19 cellular contexts compared by ENCODE assay signal in the genomic region with DNA sequence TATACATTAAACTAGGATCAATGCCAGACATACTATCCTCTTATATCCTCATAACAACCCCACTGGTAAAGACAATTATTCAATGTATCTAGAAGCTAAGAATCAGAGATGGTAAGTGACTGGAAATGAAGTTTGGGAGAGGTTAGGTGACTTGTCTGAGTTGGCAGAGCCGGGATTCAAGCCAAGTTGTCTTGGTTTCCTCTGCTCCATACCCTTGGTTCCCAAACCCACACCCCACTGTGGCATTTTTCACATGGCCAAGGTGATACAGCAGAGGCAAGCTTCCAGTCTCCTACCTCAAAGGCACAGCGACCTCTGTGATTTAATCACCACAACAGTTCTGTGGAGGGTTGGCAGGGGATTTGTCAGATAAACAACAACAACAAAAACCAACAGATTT. TPM values are rescaled to one million over a fixed set of nuclear protein-coding genes. Genes with fewer than 3 reads are reported as not detected.
DNase-seq lines count a peak whose midpoint lies in the region; ATAC-seq and TF ChIP-seq lines count a peak whose summit lies in the region.
"Had no signal": no experiment of that assay in that cellular context is flagged by ENCODE, and none has a peak within 500 bp of the region (broad histone marks: within the 10 kb centered on the region; RNA-seq: fewer than 3 reads in every experiment).

No MANE protein-coding gene starts in this region.

- H3K27ac ChIP-seq in mammary epithelial cell (ENCODE audit: insufficient read depth, low read depth, low read length), result peak overlapping the region; percentile 99
- H3K27ac ChIP-seq: cardiac muscle cell, right atrium auricular region, transverse colon had no signal

- H3K36me3 ChIP-seq in mammary epithelial cell (ENCODE audit: insufficient read depth, low read length), result no peaks in the 10 kb centered on the region
- H3K36me3 ChIP-seq: cardiac muscle cell, right atrium auricular region, transverse colon had no signal

- CTCF ChIA-PET in mammary epithelial cell (lab: Charles Lee; ENCODE audit: low non-redundant PET), result interaction anchor here (0.7 to 1.0 kb wide), 2 partner anchors 50 to 166 kb away, joined by 3 to 4 read pairs; no protein-coding TSS in a partner anchor

- no TSS peak for BruUV-seq in mammary epithelial cell (replicated peaks; lab: Mats Ljungman, UMichigan)

- H3K9ac ChIP-seq in mammary epithelial cell (ENCODE audit: insufficient read depth, low read length), result peak overlapping the region; percentile 73

- H3K79me2 ChIP-seq in mammary epithelial cell (ENCODE audit: insufficient read depth, low read length), result no peaks in the 10 kb centered on the region

- H3K4me3 Mint-ChIP-seq in natural killer cell treated with Interleukin-12 subunit alpha and Interleukin-12 subunit beta and Interleukin-15 and Interleukin-18, amount 100 ng/mL, for 72 hours, result peak overlapping the region; percentile 59
- no peak overlapping the region for H3K4me3 Mint-ChIP-seq in natural killer cell
- H3K4me3 Mint-ChIP-seq: stimulated activated naive B cell treated with anti-CD40 and anti-IgM and Interleukin-4, amounts not matched to agents 10 μg/mL and 1 μg/mL and 100 μg/mL, for 72 hours had no signal

- H3K36me3 Mint-ChIP-seq in natural killer cell treated with Interleukin-12 subunit alpha and Interleukin-12 subunit beta and Interleukin-15 and Interleukin-18, amount 100 ng/mL, for 72 hours, result no peaks in the 10 kb centered on the region
- H3K36me3 Mint-ChIP-seq in natural killer cell, result no peaks in the 10 kb centered on the region
- H3K36me3 Mint-ChIP-seq: stimulated activated naive B cell treated with anti-CD40 and anti-IgM and Interleukin-4, amounts not matched to agents 10 μg/mL and 1 μg/mL and 100 μg/mL, for 72 hours had no signal

- H3K9me3 Mint-ChIP-seq in natural killer cell treated with Interleukin-12 subunit alpha and Interleukin-12 subunit beta and Interleukin-15 and Interleukin-18, amount 100 ng/mL, for 72 hours, result no peaks in the 10 kb centered on the region
- H3K9me3 Mint-ChIP-seq in natural killer cell, result no peaks in the 10 kb centered on the region
- H3K9me3 Mint-ChIP-seq: stimulated activated naive B cell treated with anti-CD40 and anti-IgM and Interleukin-4, amounts not matched to agents 10 μg/mL and 1 μg/mL and 100 μg/mL, for 72 hours had no signal

- H4K20me1 ChIP-seq in mammary epithelial cell (ENCODE audit: insufficient read depth, low read length), result no peaks in the 10 kb centered on the region

- dilution Hi-C loops in mammary epithelial cell (cut with HindIII; ENCODE audit: low sequenced_read_pairs), result loop anchor here (5.0 kb wide), 3 partner anchors 41 to 191 kb away; no protein-coding TSS in a partner anchor

- H3K27me3 Mint-ChIP-seq in natural killer cell treated with Interleukin-12 subunit alpha and Interleukin-12 subunit beta and Interleukin-15 and Interleukin-18, amount 100 ng/mL, for 72 hours, result peaks cover 11 to 18% of the 10 kb centered on the region in 2 donors
- H3K27me3 Mint-ChIP-seq in natural killer cell (ENCODE audit: low read depth in 2 of 2), result peaks cover 7 to 18% of the 10 kb centered on the region in 2 donors

- peaks cover 16 to 42% of the 10 kb centered on the region in 2 donors for H3K4me1 Mint-ChIP-seq in natural killer cell treated with Interleukin-12 subunit alpha and Interleukin-12 subunit beta and Interleukin-15 and Interleukin-18, amount 100 ng/mL, for 72 hours (ENCODE audit: low read depth in 2 of 2)
- peaks cover 4 to 6% of the 10 kb centered on the region in 2 donors for H3K4me1 Mint-ChIP-seq in natural killer cell

- WGBS in mammary epithelial cell (ENCODE audit: low coverage, missing lambda C conversion rate), result 23% methylated on average over 2 of the region's 2 CpGs

- no peak overlapping the region for H3K4me3 ChIP-seq in mammary epithelial cell (replicated peaks in 1 of 3; ENCODE audit: insufficient read depth in 1 of 3, low read depth in 2 of 3, low read length in 3 of 3)
- H3K4me3 ChIP-seq: cardiac muscle cell, right atrium auricular region, transverse colon had no signal

- H2AFZ ChIP-seq in mammary epithelial cell (ENCODE audit: low read depth, low read length), result peak overlapping the region; percentile 47

- H3K27me3 ChIP-seq in mammary epithelial cell (ENCODE audit: insufficient read depth, low read length), result no peaks in the 10 kb centered on the region
- H3K27me3 ChIP-seq: cardiac muscle cell, right atrium auricular region, transverse colon had no signal

- in situ Hi-C loops in mammary epithelial cell (cut with MboI; ENCODE audit: low sequenced_read_pairs in 2 of 2), result no loop called here

- H3K9me3 ChIP-seq in mammary epithelial cell (replicated peaks; ENCODE audit: insufficient read depth, low read length), result no peaks in the 10 kb centered on the region
- H3K9me3 ChIP-seq: right atrium auricular region, transverse colon had no signal

- H3K4me1 ChIP-seq in mammary epithelial cell (ENCODE audit: insufficient read depth, low read length), result peaks cover 38% of the 10 kb centered on the region
- H3K4me1 ChIP-seq: right atrium auricular region had no signal

- H3K4me2 ChIP-seq in mammary epithelial cell (ENCODE audit: insufficient read depth, low read depth, low read length), result peak overlapping the region; percentile 76

- TF ChIP-seq CTCF in natural killer cell (IDR thresholded peaks at IDR 0.05) (no peak), mammary epithelial cell (conservative IDR thresholded peaks at IDR 0.05 in 1 of 2, IDR thresholded peaks at IDR 0.05 in 1 of 2; ENCODE audit: extremely low read depth in 1 of 2, insufficient read depth in 1 of 2, low read depth in 1 of 2, low read length in 2 of 2) (no peak)

- intact Hi-C loops in natural killer cell (cut with micrococcal nuclease), result no loop called here
- intact Hi-C loops in mammary epithelial cell (cut with micrococcal nuclease), result loop anchor here (2.0 kb wide), 1 partner anchor 35 kb away; a partner anchor contains a TSS

- no peak for DNase-seq in natural killer cell treated with Interleukin-12 subunit alpha and Interleukin-12 subunit beta and Interleukin-15 and Interleukin-18, amount 100 ng/mL, for 72 hours (ENCODE audit: low spot score)
- no peak for DNase-seq in natural killer cell
- peak; percentile 47 for DNase-seq in LoVo (ENCODE audit: low spot score)
- peak; percentile 81 for DNase-seq in mammary epithelial cell
- DNase-seq in foreskin melanocyte, result no peak
- DNase-seq in NCI-H82 treated with DMSO at 0.1 percent for 48 hours (lab: John Stamatoyannopoulos, UW; ENCODE audit: unreplicated experiment), result no peak
- DNase-seq: activated CD4-positive, alpha-beta T cell treated with anti-CD3 and anti-CD28 coated beads for 4 hours; dermis blood vessel endothelial cell; Karpas-422; NCI-H1105 treated with DMSO at 0.1 percent for 48 hours; NCI-H2171; NCI-H82; stimulated activated naive B cell treated with anti-CD40 and anti-IgM and Interleukin-4, amounts not matched to agents 10 μg/mL and 1 μg/mL and 100 μg/mL, for 72 hours; transverse colon had no signal

- no peak for ATAC-seq in natural killer cell treated with Interleukin-12 subunit alpha and Interleukin-12 subunit beta and Interleukin-15 and Interleukin-18, amount 100 ng/mL, for 72 hours
- ATAC-seq in natural killer cell (no peak), SK-N-SH treated with all-trans-retinoic acid at 6 μM for 48 hours (no peak), HG03442 (IDR thresholded peaks at IDR 0.05; ENCODE audit: unreplicated experiment) (no peak)
- ATAC-seq: HCT116 had no signal

- H3K27ac Mint-ChIP-seq in natural killer cell treated with Interleukin-12 subunit alpha and Interleukin-12 subunit beta and Interleukin-15 and Interleukin-18, amount 100 ng/mL, for 72 hours, result peak overlapping the region in 1 of 2 donors; percentile 66
- no peak overlapping the region for H3K27ac Mint-ChIP-seq in natural killer cell

TF ChIP-seq in SK-N-SH treated with all-trans-retinoic acid at 6 μM for 48 hours, 23 proteins besides CTCF, POLR2A, EP300 and RAD21 (continues in another document):
- TF ChIP-seq, protein P1, sequence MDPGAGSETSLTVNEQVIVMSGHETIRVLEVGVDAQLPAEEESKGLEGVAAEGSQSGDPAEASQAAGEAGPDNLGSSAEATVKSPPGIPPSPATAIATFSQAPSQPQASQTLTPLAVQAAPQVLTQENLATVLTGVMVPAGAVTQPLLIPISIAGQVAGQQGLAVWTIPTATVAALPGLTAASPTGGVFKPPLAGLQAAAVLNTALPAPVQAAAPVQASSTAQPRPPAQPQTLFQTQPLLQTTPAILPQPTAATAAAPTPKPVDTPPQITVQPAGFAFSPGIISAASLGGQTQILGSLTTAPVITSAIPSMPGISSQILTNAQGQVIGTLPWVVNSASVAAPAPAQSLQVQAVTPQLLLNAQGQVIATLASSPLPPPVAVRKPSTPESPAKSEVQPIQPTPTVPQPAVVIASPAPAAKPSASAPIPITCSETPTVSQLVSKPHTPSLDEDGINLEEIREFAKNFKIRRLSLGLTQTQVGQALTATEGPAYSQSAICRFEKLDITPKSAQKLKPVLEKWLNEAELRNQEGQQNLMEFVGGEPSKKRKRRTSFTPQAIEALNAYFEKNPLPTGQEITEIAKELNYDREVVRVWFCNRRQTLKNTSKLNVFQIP (CRISPR knock-in tag; IDR thresholded peaks at IDR 0.05; ENCODE audit: borderline replicate concordance, low read depth), result no peak
- TF ChIP-seq GLIS3 (CRISPR knock-in tag; IDR thresholded peaks at IDR 0.05), result no peak
- TF ChIP-seq RARB (CRISPR knock-in tag; IDR thresholded peaks at IDR 0.05), result no peak
- TF ChIP-seq TOX (CRISPR knock-in tag; IDR thresholded peaks at IDR 0.05; ENCODE audit: borderline replicate concordance), result no peak
- TF ChIP-seq TCF4 (CRISPR knock-in tag; IDR thresholded peaks at IDR 0.05; ENCODE audit: borderline replicate concordance), result no peak
- no peak for TF ChIP-seq OSR1 (CRISPR knock-in tag; IDR thresholded peaks at IDR 0.05)
- TF ChIP-seq, protein P2, sequence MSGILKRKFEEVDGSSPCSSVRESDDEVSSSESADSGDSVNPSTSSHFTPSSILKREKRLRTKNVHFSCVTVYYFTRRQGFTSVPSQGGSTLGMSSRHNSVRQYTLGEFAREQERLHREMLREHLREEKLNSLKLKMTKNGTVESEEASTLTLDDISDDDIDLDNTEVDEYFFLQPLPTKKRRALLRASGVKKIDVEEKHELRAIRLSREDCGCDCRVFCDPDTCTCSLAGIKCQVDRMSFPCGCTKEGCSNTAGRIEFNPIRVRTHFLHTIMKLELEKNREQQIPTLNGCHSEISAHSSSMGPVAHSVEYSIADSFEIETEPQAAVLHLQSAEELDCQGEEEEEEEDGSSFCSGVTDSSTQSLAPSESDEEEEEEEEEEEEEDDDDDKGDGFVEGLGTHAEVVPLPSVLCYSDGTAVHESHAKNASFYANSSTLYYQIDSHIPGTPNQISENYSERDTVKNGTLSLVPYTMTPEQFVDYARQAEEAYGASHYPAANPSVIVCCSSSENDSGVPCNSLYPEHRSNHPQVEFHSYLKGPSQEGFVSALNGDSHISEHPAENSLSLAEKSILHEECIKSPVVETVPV (CRISPR knock-in tag; IDR thresholded peaks at IDR 0.05), result no peak

RNA-seq across cellular contexts. Expression of a gene that starts 34.7 kb away (rescaled TPM):
- 1 to 10 TPM; 3.8 to 4.4 TPM for total RNA-seq in natural killer cell treated with Interleukin-12 subunit alpha and Interleukin-12 subunit beta and Interleukin-15 and Interleukin-18, amount 100 ng/mL, for 72 hours
- total RNA-seq in natural killer cell (10 to 100 TPM; 47.1 to 78.9 (median 60.7) TPM), mammary epithelial cell (10 to 100 TPM in 1 of 2 donors, 1 to 10 TPM in 1; 4.8 to 14.8 TPM)
- 9.5 TPM for polyA plus RNA-seq in mammary epithelial cell
- 14.4 TPM for polyA minus RNA-seq in mammary epithelial cell

Comparison
In these comparisons a context has a peak if more than half of its experiments do, and no peak if none do; other contexts are left out.
1. DNase-seq: peak in LoVo (single experiment) and mammary epithelial cell (single experiment); none in natural killer cell treated with Interleukin-12 subunit alpha and Interleukin-12 subunit beta and Interleukin-15 and Interleukin-18, amount 100 ng/mL, for 72 hours (single experiment), natural killer cell (single experiment), foreskin melanocyte (single experiment) and NCI-H82 treated with DMSO at 0.1 percent for 48 hours (single experiment).